Comparison of ENCODE assay signal across 9 cellular contexts in genomic region chr7:101390901-101391301, GRCh38. TPM values are rescaled to one million over a fixed set of nuclear protein-coding genes. Genes with fewer than 3 reads are reported as not detected.
DNase-seq lines count a peak whose midpoint lies in the region; ATAC-seq, FAIRE-seq and TF ChIP-seq lines count a peak whose summit lies in the region.
"Had no signal": no experiment of that assay in that cellular context is flagged by ENCODE, and none has a peak within 500 bp of the region (broad histone marks: within the 10 kb centered on the region; RNA-seq: fewer than 3 reads in every experiment).

No MANE protein-coding gene starts in this region.

- no peak for TF ChIP-seq RAD21 in H1 (IDR thresholded peaks at IDR 0.05 in 1 of 2, conservative IDR thresholded peaks at IDR 0.05 in 1 of 2; ENCODE audit: low read depth in 2 of 2, low read length in 2 of 2)

- H4K5ac ChIP-seq in H1 (ENCODE audit: insufficient read length, low read depth, low read length), result no peak overlapping the region

- H3K23ac ChIP-seq in H1 (ENCODE audit: insufficient read length), result no peak overlapping the region

- no peak overlapping the region for H2AK5ac ChIP-seq in H1 (ENCODE audit: low read depth, low read length)

- CTCF ChIA-PET in H1 (lab: Charles Lee; ENCODE audit: partially characterized antibody), result interaction anchor here (0.9 to 36.0 kb wide), 3 partner anchors 13 to 117 kb away, joined by 3 to 728 read pairs (median 728); partner anchors contain the start of gene COL26A1

- peak; percentile 40 for DNase-seq in activated CD4-positive, alpha-beta T cell treated with anti-CD3 and anti-CD28 coated beads for 48 hours
- no peak for DNase-seq in activated CD4-positive, alpha-beta T cell treated with anti-CD3 and anti-CD28 coated beads for 1 hour
- DNase-seq in SK-MEL-5 (ENCODE audit: low read depth, low spot score), result peak; percentile 79
- DNase-seq in H1 (ENCODE audit: low read depth in 1 of 2, low spot score in 2 of 2), result no peak
- DNase-seq in stimulated activated CD4-positive, alpha-beta T cell treated with anti-CD3 and anti-CD28 coated beads, Interleukin-2, amount 100 ng/mL, for 24 hours, result peak; percentile 19 to 30
- no peak for DNase-seq in HK-2 (ENCODE audit: unreplicated experiment)

- H3K56ac ChIP-seq in H1 (replicated peaks; ENCODE audit: insufficient read length, low read depth, low read length), result no peak overlapping the region

- FAIRE-seq in H1 (lab: Jason Lieb, UNC), result no peak
- FAIRE-seq: pancreas had no signal

- H3K4me1 ChIP-seq in H1 (replicated peaks in 1 of 4; ENCODE audit: control insufficient read depth in 3 of 4, insufficient read depth in 4 of 4, low read length in 3 of 4), result peaks cover 11 to 24% (median 17%) of the 10 kb centered on the region in 4 experiments
- no peaks in the 10 kb centered on the region for H3K4me1 ChIP-seq in gastroesophageal sphincter
- H3K4me1 ChIP-seq: pancreas had no signal

- no peak overlapping the region for H2BK12ac ChIP-seq in H1 (ENCODE audit: low read depth, low read length)

- H3K79me1 ChIP-seq in H1 (ENCODE audit: low read depth, low read length), result peaks cover 7% of the 10 kb centered on the region

- H3K18ac ChIP-seq in H1 (ENCODE audit: extremely low read depth, low read length), result no peak overlapping the region

- H3K9ac ChIP-seq in H1 (replicated peaks in 1 of 4; ENCODE audit: extremely low read depth in 1 of 4, low read depth in 3 of 4, low read length in 3 of 4), result no peak overlapping the region

- H3K14ac ChIP-seq in H1 (ENCODE audit: insufficient read length), result no peak overlapping the region

- peak; percentile 77 for ATAC-seq in HG02973 (IDR thresholded peaks at IDR 0.05; ENCODE audit: unreplicated experiment)
- no peak for ATAC-seq in gastroesophageal sphincter

- 68% methylated on average over 7 of the region's 7 CpGs; no CpG with 5 or more reads in 1 of the 2 experiments for WGBS in H1 (ENCODE audit: extremely low coverage in 1 of 2, insufficient coverage in 1 of 2, insufficient read length in 1 of 2, insufficient replicate concordance in 2 of 2, low coverage in 1 of 2, low lambda C conversion rate in 2 of 2, missing lambda C conversion rate in 1 of 2), 2 experiments
- WGBS in gastroesophageal sphincter (ENCODE audit: low coverage in 1 of 2), 2 donors, result 35 to 40% methylated on average over 3 to 5 of the region's 7 CpGs

- in situ Hi-C loops in SK-MEL-5 (cut with HindIII; ENCODE audit: low pct_unique_long_range_greater_than_20kb, low sequenced_read_pairs), result no loop called here

- no peaks in the 10 kb centered on the region for H3K36me3 ChIP-seq in H1 (ENCODE audit: control insufficient read depth in 2 of 4, insufficient read depth in 4 of 4, low read length in 3 of 4)
- no peaks in the 10 kb centered on the region for H3K36me3 ChIP-seq in gastroesophageal sphincter
- H3K36me3 ChIP-seq: pancreas had no signal

- no peaks in the 10 kb centered on the region for H4K20me1 ChIP-seq in H1 (replicated peaks in 1 of 2; ENCODE audit: control insufficient read depth in 1 of 2, insufficient read depth in 2 of 2, low read length in 2 of 2)

- POLR2A ChIA-PET in H1 (lab: Charles Lee; ENCODE audit: partially characterized antibody), result interaction anchor here (1.0 to 3.4 kb wide), 6 partner anchors 10 to 26 kb away, joined by 3 to 16 read pairs (median 4); no protein-coding TSS in a partner anchor

- peak overlapping the region in 1 of 2 experiments; percentile 47; a peak in 1 of 4 replicates for H3K4me2 ChIP-seq in H1 (ENCODE audit: insufficient read depth in 1 of 2, low read depth in 2 of 2, low read length in 2 of 2)

- no peak overlapping the region for H4K91ac ChIP-seq in H1 (replicated peaks; ENCODE audit: insufficient read length, low read length)

- H3K27me3 ChIP-seq in H1 (replicated peaks in 1 of 4; ENCODE audit: control insufficient read depth in 3 of 4, extremely low read depth in 1 of 4, insufficient read depth in 3 of 4, low read length in 3 of 4), result no peaks in the 10 kb centered on the region
- H3K27me3 ChIP-seq in gastroesophageal sphincter, result peaks cover 84% of the 10 kb centered on the region
- H3K27me3 ChIP-seq: pancreas had no signal

- TF ChIP-seq CTCF in H1 (IDR thresholded peaks at IDR 0.05; ENCODE audit: control extremely low read depth in 1 of 3, insufficient read depth in 1 of 3, low read depth in 1 of 3, low read length in 3 of 3) (no peak), gastroesophageal sphincter (IDR thresholded peaks at IDR 0.05) (no peak)

- H3K27ac ChIP-seq in H1 (ENCODE audit: low read depth, low read length) (peak overlapping the region; percentile 21; the same call in 1 of the 2 replicates), gastroesophageal sphincter (no peak overlapping the region)
- H3K27ac ChIP-seq: pancreas had no signal

- no peak for TF ChIP-seq POLR2A in H1 (IDR thresholded peaks at IDR 0.05; ENCODE audit: control extremely low read depth in 1 of 2, low read depth in 2 of 2, low read length in 2 of 2)
- no peak for TF ChIP-seq POLR2A in gastroesophageal sphincter (IDR thresholded peaks at IDR 0.05)

- no peak overlapping the region for H2BK15ac ChIP-seq in H1 (ENCODE audit: low read length)

- H2BK120ac ChIP-seq in H1 (replicated peaks; ENCODE audit: low read depth, low read length), result no peak overlapping the region

- H4K8ac ChIP-seq in H1 (ENCODE audit: extremely low read depth, insufficient read depth, low read length), result no peak overlapping the region

- H3K4ac ChIP-seq in H1 (replicated peaks; ENCODE audit: insufficient read length, low read depth, low read length), result no peak overlapping the region

- no peak overlapping the region for H2BK5ac ChIP-seq in H1 (ENCODE audit: low read depth, low read length)

- no peaks in the 10 kb centered on the region for H3K23me2 ChIP-seq in H1 (ENCODE audit: low read depth, low read length)

- H3K79me2 ChIP-seq in H1 (ENCODE audit: control insufficient read depth in 1 of 2, insufficient read depth in 2 of 2, low read length in 2 of 2), result peaks cover 0 to 28% of the 10 kb centered on the region in 2 experiments; a peak in 2 of 4 replicates

- no peak overlapping the region for H2AFZ ChIP-seq in H1 (ENCODE audit: low read length)

- H3K4me3 ChIP-seq in H1 (ENCODE audit: extremely low read depth in 1 of 4, insufficient read depth in 2 of 4, low read depth in 3 of 4, low read length in 4 of 4) (no peak overlapping the region), gastroesophageal sphincter (no peak overlapping the region)
- H3K4me3 ChIP-seq: pancreas had no signal

- no peaks in the 10 kb centered on the region for H3K9me3 ChIP-seq in H1 (ENCODE audit: insufficient read depth in 2 of 2, low read depth in 1 of 2, low read length in 1 of 2)
- H3K9me3 ChIP-seq in gastroesophageal sphincter, result no peaks in the 10 kb centered on the region
- H3K9me3 ChIP-seq: pancreas had no signal

- peak overlapping the region; percentile 78; the same call in 1 of the 2 replicates for H2BK20ac ChIP-seq in H1 (ENCODE audit: low read length)

- TF ChIP-seq EP300 in H1 (IDR thresholded peaks at IDR 0.05; ENCODE audit: borderline replicate concordance in 1 of 2, low read depth in 2 of 2, low read length in 2 of 2) (no peak), gastroesophageal sphincter (IDR thresholded peaks at IDR 0.05) (no peak)

TF ChIP-seq in H1, 55 proteins besides CTCF, POLR2A, EP300 and RAD21:
- TF ChIP-seq RNF2 (IDR thresholded peaks at IDR 0.05; ENCODE audit: borderline replicate concordance, low read depth, low read length, missing control alignments, poor library complexity, severe bottlenecking) (no peak), ASH2L (IDR thresholded peaks at IDR 0.05; ENCODE audit: low read length) (peak; percentile 38), SP2 (IDR thresholded peaks at IDR 0.05; ENCODE audit: low read length) (no peak)

RNA-seq across cellular contexts. Expression of gene COL26A1, which starts 28.2 kb away (rescaled TPM):
- total RNA-seq in SK-MEL-5 (2014; rRNA removed; shearing (Covaris generic)), result 0.18 and 0.85 TPM in 2 replicates
- 0.56 and 0.70 TPM in 2 replicates for polyA plus RNA-seq in SK-MEL-5 (2015; cell fraction: cytosol; rRNA removed)
- polyA plus RNA-seq in SK-MEL-5 (2015; cell fraction: nucleus; rRNA removed), result 0.90 and 5.9 TPM in 2 replicates
- 68.8 and 71.4 TPM in 2 replicates for total RNA-seq in H1 (2021; fragmentation: NEBNext Ultra II Directional; extraction: Animal tissue kit (Norgen Biotek cat#: 25700))
- polyA plus RNA-seq in H1 (2011; rRNA removed), result 51.1 and 68.1 TPM in 2 replicates
- polyA plus RNA-seq in H1 (2011; cell fraction: cytosol; rRNA removed), result 64.7 TPM
- 90.6 TPM for polyA plus RNA-seq in H1 (2011; cell fraction: nucleus; rRNA removed)
- polyA plus RNA-seq in H1 (2012, experiment 1 of 2), result 53.7 to 60.1 TPM (median 59.5 TPM) in 4 replicates
- 54.5 TPM for polyA plus RNA-seq in H1 (2012, experiment 2 of 2)
- polyA plus RNA-seq in H1 (2013, experiment 1 of 2), result 95.9 TPM
- 94.8 TPM for polyA plus RNA-seq in H1 (2013, experiment 2 of 2)
- 17.5 and 19.5 TPM in 2 replicates for polyA minus RNA-seq in H1 (2011; rRNA and poly(A)+ RNA removed)
- 29.7 TPM for polyA minus RNA-seq in H1 (2011; cell fraction: cytosol; rRNA and poly(A)+ RNA removed)
- 19.1 TPM for polyA minus RNA-seq in H1 (2011; cell fraction: nucleus; rRNA and poly(A)+ RNA removed)
- total RNA-seq in gastroesophageal sphincter, result not detected

Comparison
In these comparisons a context has a peak if more than half of its experiments do, and no peak if none do; other contexts are left out.
1. DNase-seq: peak in activated CD4-positive, alpha-beta T cell treated with anti-CD3 and anti-CD28 coated beads for 48 hours (single experiment), SK-MEL-5 (single experiment) and stimulated activated CD4-positive, alpha-beta T cell treated with anti-CD3 and anti-CD28 coated beads, Interleukin-2, amount 100 ng/mL, for 24 hours (2 of 2); none in activated CD4-positive, alpha-beta T cell treated with anti-CD3 and anti-CD28 coated beads for 1 hour (single experiment), H1 (0 of 2) and HK-2 (single experiment).
2. RNA of gene COL26A1, which starts 28.2 kb away (total RNA-seq): 68.8 to 71.4 TPM in H1; 0.18 to 0.85 TPM in SK-MEL-5 and not detected in gastroesophageal sphincter; every median in the first group is over 10 times any median in the second.